Comparison of ENCODE assay signal across 3 cellular contexts in the genomic region with DNA sequence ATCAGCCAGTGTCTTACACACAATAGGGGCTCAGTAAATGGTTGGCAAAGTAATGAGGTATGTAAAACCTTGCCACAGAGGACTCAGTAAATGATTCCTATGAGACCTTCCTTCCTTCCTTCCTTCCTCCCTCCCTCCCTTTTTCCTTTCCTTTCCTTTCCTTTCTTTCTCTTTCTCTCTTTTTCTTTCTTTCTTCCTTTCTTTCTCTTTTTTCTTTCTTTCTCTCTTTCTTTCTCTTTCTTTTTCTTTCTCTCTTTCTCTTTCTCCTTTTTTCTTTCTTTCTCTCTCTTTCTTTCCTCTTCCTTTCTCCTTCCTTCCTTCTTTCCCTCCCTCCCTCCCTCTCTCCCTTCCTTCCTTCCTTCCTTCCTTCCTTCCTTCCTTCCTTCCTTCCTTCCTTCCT.
TF ChIP-seq lines count a peak whose summit lies in the region.

No MANE protein-coding gene starts in this region.

TF ChIP-seq in HepG2, 621 proteins besides CTCF, POLR2A, EP300 and RAD21:
- TF ChIP-seq ZNF335 (CRISPR knock-in tag; IDR thresholded peaks at IDR 0.05) (no peak), ZNF605 (CRISPR knock-in tag; IDR thresholded peaks at IDR 0.05) (no peak), POLR2AphosphoS5 (IDR thresholded peaks at IDR 0.05; ENCODE audit: low read depth, low read length) (no peak), CREM (IDR thresholded peaks at IDR 0.05) (no peak), CREM (CRISPR knock-in tag; IDR thresholded peaks at IDR 0.05) (no peak), HNRNPH1 (optimal IDR thresholded peaks at IDR 0.05; ENCODE audit: low read depth, low read length) (no peak), ZNF616 (CRISPR knock-in tag; IDR thresholded peaks at IDR 0.05; ENCODE audit: low read depth) (no peak), ZNF724P (CRISPR knock-in tag; IDR thresholded peaks at IDR 0.05; ENCODE audit: borderline replicate concordance) (no peak), ZNF749 (CRISPR knock-in tag; IDR thresholded peaks at IDR 0.05; ENCODE audit: borderline replicate concordance) (no peak), NFKB2 (CRISPR knock-in tag; IDR thresholded peaks at IDR 0.05; ENCODE audit: borderline replicate concordance) (no peak), ARNT (IDR thresholded peaks at IDR 0.05) (no peak)
- TF ChIP-seq, protein P1, sequence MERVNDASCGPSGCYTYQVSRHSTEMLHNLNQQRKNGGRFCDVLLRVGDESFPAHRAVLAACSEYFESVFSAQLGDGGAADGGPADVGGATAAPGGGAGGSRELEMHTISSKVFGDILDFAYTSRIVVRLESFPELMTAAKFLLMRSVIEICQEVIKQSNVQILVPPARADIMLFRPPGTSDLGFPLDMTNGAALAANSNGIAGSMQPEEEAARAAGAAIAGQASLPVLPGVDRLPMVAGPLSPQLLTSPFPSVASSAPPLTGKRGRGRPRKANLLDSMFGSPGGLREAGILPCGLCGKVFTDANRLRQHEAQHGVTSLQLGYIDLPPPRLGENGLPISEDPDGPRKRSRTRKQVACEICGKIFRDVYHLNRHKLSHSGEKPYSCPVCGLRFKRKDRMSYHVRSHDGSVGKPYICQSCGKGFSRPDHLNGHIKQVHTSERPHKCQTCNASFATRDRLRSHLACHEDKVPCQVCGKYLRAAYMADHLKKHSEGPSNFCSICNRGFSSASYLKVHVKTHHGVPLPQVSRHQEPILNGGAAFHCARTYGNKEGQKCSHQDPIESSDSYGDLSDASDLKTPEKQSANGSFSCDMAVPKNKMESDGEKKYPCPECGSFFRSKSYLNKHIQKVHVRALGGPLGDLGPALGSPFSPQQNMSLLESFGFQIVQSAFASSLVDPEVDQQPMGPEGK (CRISPR knock-in tag; IDR thresholded peaks at IDR 0.05) = no peak
- TF ChIP-seq, protein P2, sequence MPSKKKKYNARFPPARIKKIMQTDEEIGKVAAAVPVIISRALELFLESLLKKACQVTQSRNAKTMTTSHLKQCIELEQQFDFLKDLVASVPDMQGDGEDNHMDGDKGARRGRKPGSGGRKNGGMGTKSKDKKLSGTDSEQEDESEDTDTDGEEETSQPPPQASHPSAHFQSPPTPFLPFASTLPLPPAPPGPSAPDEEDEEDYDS (CRISPR knock-in tag; IDR thresholded peaks at IDR 0.05) = no peak
- TF ChIP-seq, protein P3, sequence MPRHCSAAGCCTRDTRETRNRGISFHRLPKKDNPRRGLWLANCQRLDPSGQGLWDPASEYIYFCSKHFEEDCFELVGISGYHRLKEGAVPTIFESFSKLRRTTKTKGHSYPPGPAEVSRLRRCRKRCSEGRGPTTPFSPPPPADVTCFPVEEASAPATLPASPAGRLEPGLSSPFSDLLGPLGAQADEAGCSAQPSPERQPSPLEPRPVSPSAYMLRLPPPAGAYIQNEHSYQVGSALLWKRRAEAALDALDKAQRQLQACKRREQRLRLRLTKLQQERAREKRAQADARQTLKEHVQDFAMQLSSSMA (CRISPR knock-in tag; IDR thresholded peaks at IDR 0.05) = no peak

TF ChIP-seq in HEK293, 187 proteins besides CTCF, POLR2A, EP300 and RAD21:
- TF ChIP-seq ZNF366 (tag by site-specific recombination; conservative IDR thresholded peaks at IDR 0.05) = peak; percentile 92
- TF ChIP-seq PRDM1 (tag by site-specific recombination; IDR thresholded peaks at IDR 0.05) = peak; percentile 98
- TF ChIP-seq ZNF140 (tag by site-specific recombination; IDR thresholded peaks at IDR 0.05) = no peak

TF ChIP-seq in K562, 482 proteins besides CTCF, POLR2A, EP300 and RAD21:
- no peak for TF ChIP-seq HIVEP1 (CRISPR knock-in tag; IDR thresholded peaks at IDR 0.05)
- TF ChIP-seq, protein P4, sequence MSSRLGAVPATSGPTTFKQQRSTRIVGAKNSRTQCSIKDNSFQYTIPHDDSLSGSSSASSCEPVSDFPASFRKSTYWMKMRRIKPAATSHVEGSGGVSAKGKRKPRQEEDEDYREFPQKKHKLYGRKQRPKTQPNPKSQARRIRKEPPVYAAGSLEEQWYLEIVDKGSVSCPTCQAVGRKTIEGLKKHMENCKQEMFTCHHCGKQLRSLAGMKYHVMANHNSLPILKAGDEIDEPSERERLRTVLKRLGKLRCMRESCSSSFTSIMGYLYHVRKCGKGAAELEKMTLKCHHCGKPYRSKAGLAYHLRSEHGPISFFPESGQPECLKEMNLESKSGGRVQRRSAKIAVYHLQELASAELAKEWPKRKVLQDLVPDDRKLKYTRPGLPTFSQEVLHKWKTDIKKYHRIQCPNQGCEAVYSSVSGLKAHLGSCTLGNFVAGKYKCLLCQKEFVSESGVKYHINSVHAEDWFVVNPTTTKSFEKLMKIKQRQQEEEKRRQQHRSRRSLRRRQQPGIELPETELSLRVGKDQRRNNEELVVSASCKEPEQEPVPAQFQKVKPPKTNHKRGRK (tag; IDR thresholded peaks at IDR 0.05) = peak; percentile 91
- TF ChIP-seq, protein P5, sequence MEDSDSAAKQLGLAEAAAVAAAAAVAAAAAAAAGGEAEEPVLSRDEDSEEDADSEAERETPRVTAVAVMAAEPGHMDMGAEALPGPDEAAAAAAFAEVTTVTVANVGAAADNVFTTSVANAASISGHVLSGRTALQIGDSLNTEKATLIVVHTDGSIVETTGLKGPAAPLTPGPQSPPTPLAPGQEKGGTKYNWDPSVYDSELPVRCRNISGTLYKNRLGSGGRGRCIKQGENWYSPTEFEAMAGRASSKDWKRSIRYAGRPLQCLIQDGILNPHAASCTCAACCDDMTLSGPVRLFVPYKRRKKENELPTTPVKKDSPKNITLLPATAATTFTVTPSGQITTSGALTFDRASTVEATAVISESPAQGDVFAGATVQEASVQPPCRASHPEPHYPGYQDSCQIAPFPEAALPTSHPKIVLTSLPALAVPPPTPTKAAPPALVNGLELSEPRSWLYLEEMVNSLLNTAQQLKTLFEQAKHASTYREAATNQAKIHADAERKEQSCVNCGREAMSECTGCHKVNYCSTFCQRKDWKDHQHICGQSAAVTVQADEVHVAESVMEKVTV (CRISPR knock-in tag; IDR thresholded peaks at IDR 0.05) = no peak
